In genomic region chr9:86836797-86837196, GRCh38 we compare ENCODE assay signal across 16 cellular contexts.
DNase-seq lines count a peak whose midpoint lies in the region; ATAC-seq lines count a peak whose summit lies in the region.
"Had no signal": no experiment of that assay in that cellular context is flagged by ENCODE, and none has a peak within 500 bp of the region (broad histone marks: within the 10 kb centered on the region; RNA-seq: fewer than 3 reads in every experiment).

No MANE protein-coding gene starts in this region.

- H3K4me2 ChIP-seq in BLaER1 treated with 17β-estradiol and CSF1 and Interleukin-3, amounts not matched to agents 10 nM and 100 nM: peak overlapping the region in 10 of 11 experiments; percentile 5 to 64 (median 37); a peak in 13 of 22 replicates

- H3K27ac ChIP-seq in BLaER1 treated with 17β-estradiol and CSF1 and Interleukin-3, amounts not matched to agents 10 nM and 100 nM: no peak overlapping the region
- H3K27ac ChIP-seq in aorta (ENCODE audit: low read depth in 1 of 2, low read length in 2 of 2): no peak overlapping the region
- H3K27ac ChIP-seq: GM23248, skin epidermis had no signal

- H3K4me3 ChIP-seq in BLaER1 treated with 17β-estradiol and CSF1 and Interleukin-3, amounts not matched to agents 10 nM and 100 nM: no peak overlapping the region
- H3K4me3 ChIP-seq in aorta (ENCODE audit: low read length in 2 of 2): no peak overlapping the region
- H3K4me3 ChIP-seq: GM23248, skin epidermis, transverse colon had no signal

- DNase-seq in aorta: no peak
- no peak for DNase-seq in HT-29 (ENCODE audit: low spot score)
- DNase-seq in iPS-NIHi7 (ENCODE audit: extremely low spot score): no peak
- DNase-seq: activated CD4-positive, alpha-beta T cell treated with anti-CD3 and anti-CD28 coated beads, Interleukin-2, amount 50 U/mL, for 48 hours; activated effector memory CD4-positive, alpha-beta T cell treated with anti-CD3 and anti-CD28 coated beads, Interleukin-2, amount 50 U/mL, for 16 hours; caudate nucleus; GM23248; left ventricle myocardium superior; NCI-H446; transverse colon had no signal

- H4K20me1 ChIP-seq in BLaER1 treated with 17β-estradiol and CSF1 and Interleukin-3, amounts not matched to agents 10 nM and 100 nM: no peaks in the 10 kb centered on the region

- no peaks in the 10 kb centered on the region for H3K36me3 ChIP-seq in BLaER1 treated with 17β-estradiol and CSF1 and Interleukin-3, amounts not matched to agents 10 nM and 100 nM
- H3K36me3 ChIP-seq in aorta (ENCODE audit: control insufficient read depth in 1 of 2, insufficient read depth in 2 of 2, low read length in 1 of 2): no peaks in the 10 kb centered on the region
- H3K36me3 ChIP-seq: transverse colon had no signal

- H3K9me3 ChIP-seq in BLaER1 treated with 17β-estradiol and CSF1 and Interleukin-3, amounts not matched to agents 10 nM and 100 nM (replicated peaks in 1 of 11): no peaks in the 10 kb centered on the region
- no peaks in the 10 kb centered on the region for H3K9me3 ChIP-seq in aorta (ENCODE audit: control insufficient read depth, low read length)
- H3K9me3 ChIP-seq: transverse colon had no signal

- intact Hi-C loops in aorta (cut with DNase I): no loop called here

- H3K9ac ChIP-seq in BLaER1 treated with 17β-estradiol and CSF1 and Interleukin-3, amounts not matched to agents 10 nM and 100 nM: peak overlapping the region in 1 of 11 experiments; percentile 40; a peak in 1 of 22 replicates
- H3K9ac ChIP-seq: GM23248 had no signal

- ATAC-seq in GM19372 (IDR thresholded peaks at IDR 0.05; ENCODE audit: low read depth, unreplicated experiment) (peak; percentile 68), HG02623 (IDR thresholded peaks at IDR 0.05; ENCODE audit: unreplicated experiment) (peak; percentile 77), HG03354 (IDR thresholded peaks at IDR 0.05; ENCODE audit: poor library complexity, severe bottlenecking, unreplicated experiment) (peak; percentile 90), aorta (ENCODE audit: low FRiP score) (no peak), GM19328 (IDR thresholded peaks at IDR 0.05; ENCODE audit: unreplicated experiment) (no peak)
- ATAC-seq: left ventricle myocardium superior had no signal

- 83% methylated on average over 5 of the region's 5 CpGs for WGBS in aorta, 2 donors

- peaks cover 0 to 11% (median 8%) of the 10 kb centered on the region in 10 experiments; a peak in 13 of 20 replicates for H3K4me1 ChIP-seq in BLaER1 treated with 17β-estradiol and CSF1 and Interleukin-3, amounts not matched to agents 10 nM and 100 nM
- no peaks in the 10 kb centered on the region for H3K4me1 ChIP-seq in aorta (ENCODE audit: control insufficient read depth in 1 of 2, insufficient read depth in 2 of 2, low read length in 2 of 2)
- H3K4me1 ChIP-seq: transverse colon had no signal

- H3K27me3 ChIP-seq in BLaER1 treated with 17β-estradiol and CSF1 and Interleukin-3, amounts not matched to agents 10 nM and 100 nM: no peaks in the 10 kb centered on the region
- H3K27me3 ChIP-seq in aorta (ENCODE audit: control insufficient read depth in 1 of 2, insufficient read depth in 2 of 2, low read length in 1 of 2): no peaks in the 10 kb centered on the region
- H3K27me3 ChIP-seq: transverse colon had no signal

Comparison
In these comparisons a context has a peak if more than half of its experiments do, and no peak if none do; other contexts are left out.
1. ATAC-seq: peak in GM19372 (single experiment), HG02623 (single experiment) and HG03354 (single experiment); none in aorta (single experiment) and GM19328 (single experiment).